In the genomic region with DNA sequence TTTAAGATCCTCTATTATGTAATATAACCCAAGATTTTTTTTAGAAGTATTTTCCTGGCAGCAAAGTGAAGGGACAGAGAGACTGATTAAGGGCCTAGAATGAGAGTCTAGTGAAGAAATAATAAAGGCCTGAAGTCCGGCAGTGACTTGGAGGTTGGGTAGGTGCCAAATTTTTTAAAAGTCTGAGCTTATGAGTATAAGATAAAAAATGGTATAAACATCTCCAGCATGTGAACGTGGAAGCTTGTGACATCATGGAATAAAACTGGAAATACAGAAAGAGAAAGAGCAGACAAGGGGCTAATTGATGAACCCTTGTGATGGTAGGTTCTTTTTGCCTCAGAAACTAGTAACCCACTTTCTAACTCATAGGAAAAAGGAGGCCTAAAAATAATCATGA, we compare ENCODE assay signal across 21 cellular contexts.
A peak's percentile ranks its signal among the peaks of the same experiment; 100 is the strongest.
DNase-seq lines count a peak whose midpoint lies in the region; ATAC-seq, FAIRE-seq and TF ChIP-seq lines count a peak whose summit lies in the region.
"Had no signal": no experiment of that assay in that cellular context is flagged by ENCODE, and none has a peak within 500 bp of the region (broad histone marks: within the 10 kb centered on the region; RNA-seq: fewer than 3 reads in every experiment).

No MANE protein-coding gene starts in this region.

- H3K79me2 ChIP-seq in GM23248 (ENCODE audit: insufficient read depth): no peaks in the 10 kb centered on the region
- no peaks in the 10 kb centered on the region for H3K79me2 ChIP-seq in astrocyte (ENCODE audit: insufficient read depth, low read length)

- peaks cover 5% of the 10 kb centered on the region for H3K9me3 Mint-ChIP-seq in astrocyte (ENCODE audit: unreplicated experiment)

- H3K9ac ChIP-seq in GM23248 (no peak overlapping the region), astrocyte (ENCODE audit: low read length) (no peak overlapping the region), mesenchymal stem cell (ENCODE audit: low read length) (no peak overlapping the region)
- H3K9ac ChIP-seq: KMS-11 had no signal

- H3K18ac ChIP-seq in mesenchymal stem cell (ENCODE audit: low read depth in 1 of 2, low read length in 2 of 2): no peak overlapping the region

- peaks cover 3% of the 10 kb centered on the region for H3K36me3 Mint-ChIP-seq in astrocyte (ENCODE audit: low read depth, unreplicated experiment)
- H3K36me3 Mint-ChIP-seq: CD4-positive, alpha-beta memory T cell had no signal

- no peak overlapping the region for H3K4me3 Mint-ChIP-seq in astrocyte (ENCODE audit: unreplicated experiment)
- H3K4me3 Mint-ChIP-seq: CD4-positive, alpha-beta memory T cell; HFFc6 had no signal

- H2BK15ac ChIP-seq in mesenchymal stem cell (ENCODE audit: low read depth, poor library complexity, severe bottlenecking): no peak overlapping the region

- no peaks in the 10 kb centered on the region for H3K79me1 ChIP-seq in mesenchymal stem cell (replicated peaks; ENCODE audit: low read length, poor library complexity, severe bottlenecking)

- no peak overlapping the region for H2BK12ac ChIP-seq in mesenchymal stem cell (ENCODE audit: low read length in 2 of 2)

- H3K23ac ChIP-seq in mesenchymal stem cell (ENCODE audit: low read length in 2 of 2): no peak overlapping the region

- H2AK5ac ChIP-seq in mesenchymal stem cell (ENCODE audit: low read length, severe bottlenecking): no peak overlapping the region

- in situ Hi-C loops in GM23248 (cut with MboI): no loop called here

- H3K4me3 ChIP-seq in GM23248: no peak overlapping the region
- no peak overlapping the region for H3K4me3 ChIP-seq in astrocyte (ENCODE audit: insufficient read depth, low read depth, low read length)
- H3K4me3 ChIP-seq in mesenchymal stem cell (ENCODE audit: insufficient read depth in 1 of 2, low read depth in 1 of 2, low read length in 2 of 2): no peak overlapping the region
- no peak overlapping the region for H3K4me3 ChIP-seq in MG63
- no peak overlapping the region for H3K4me3 ChIP-seq in ascending aorta

- no peaks in the 10 kb centered on the region for H3K27me3 Mint-ChIP-seq in astrocyte (ENCODE audit: low read depth, unreplicated experiment)

- intact Hi-C loops in left colon (cut with DNase I, micrococcal nuclease) (no loop called here), ascending aorta (cut with DNase I) (no loop called here)

- H3F3A ChIP-seq in GM23248 (ENCODE audit: insufficient read depth): 0 out of 2 replicates have a peak, but pooled peaks cover 4% of the 10 kb centered on the region

- H3K4me1 Mint-ChIP-seq in astrocyte (ENCODE audit: low read depth, unreplicated experiment): peaks cover 3% of the 10 kb centered on the region
- H3K4me1 Mint-ChIP-seq: CD4-positive, alpha-beta memory T cell had no signal

- H3K27ac ChIP-seq in GM23248 (no peak overlapping the region), astrocyte (ENCODE audit: low read depth, low read length) (no peak overlapping the region), mesenchymal stem cell (ENCODE audit: low read length, poor library complexity, severe bottlenecking) (no peak overlapping the region), ascending aorta (peak overlapping the region in 1 of 2 donors; percentile 22)
- H3K27ac ChIP-seq: KMS-11 had no signal

- H3K4ac ChIP-seq in mesenchymal stem cell (ENCODE audit: low read depth in 1 of 2, low read length in 2 of 2): no peak overlapping the region

- WGBS in GM23248 (ENCODE audit: low coverage in 1 of 2, low lambda C conversion rate in 2 of 2, missing lambda C conversion rate in 2 of 2), 2 experiments: 43 to 45% methylated on average over 2 of the region's 2 CpGs
- 69% methylated on average over 2 of the region's 2 CpGs for WGBS in mesenchymal stem cell

- H4K20me1 ChIP-seq in GM23248 (ENCODE audit: insufficient read depth) (no peaks in the 10 kb centered on the region), astrocyte (ENCODE audit: insufficient read depth, low read length) (no peaks in the 10 kb centered on the region)

- H3K27ac Mint-ChIP-seq in astrocyte (ENCODE audit: unreplicated experiment): no peak overlapping the region
- H3K27ac Mint-ChIP-seq: CD4-positive, alpha-beta memory T cell; HFFc6 had no signal

- H3K4me1 ChIP-seq in GM23248 (ENCODE audit: insufficient read depth) (0 out of 2 replicates have a peak, but pooled peaks cover 8% of the 10 kb centered on the region), astrocyte (ENCODE audit: insufficient read depth, low read length) (no peaks in the 10 kb centered on the region), mesenchymal stem cell (ENCODE audit: control insufficient read depth, insufficient read depth, low read depth, low read length) (no peaks in the 10 kb centered on the region), ascending aorta (no peaks in the 10 kb centered on the region)

- DNase-seq in GM23248: peak; percentile 30
- peak; percentile 4 for DNase-seq in astrocyte (ENCODE audit: low read depth)
- peak; percentile 48 for DNase-seq in fibroblast of peridontal ligament (ENCODE audit: extremely low read depth)
- peak; percentile 66 for DNase-seq in mesenchymal stem cell
- no peak for DNase-seq in MG63
- DNase-seq in left colon: no peak
- DNase-seq in ascending aorta (ENCODE audit: low spot score in 2 of 2): no peak
- DNase-seq in stimulated activated CD8-positive, alpha-beta memory T cell treated with anti-CD3 and anti-CD28 coated beads, Interleukin-4, amount 100 ng/mL, for 48 hours: no peak
- DNase-seq: BE2C; CD4-positive, alpha-beta memory T cell; DMS79 treated with DMSO at 0.1 percent for 48 hours; GF-D8; HFFc6; MM.1S; NCI-H1105; NCI-H187; NCI-H510A; SHP77 had no signal

- H3K36me3 ChIP-seq in GM23248 (ENCODE audit: low read depth) (no peaks in the 10 kb centered on the region), astrocyte (ENCODE audit: insufficient read depth, low read length) (no peaks in the 10 kb centered on the region), mesenchymal stem cell (ENCODE audit: control insufficient read depth in 1 of 2, insufficient read depth in 2 of 2, low read depth in 1 of 2, low read length in 2 of 2) (no peaks in the 10 kb centered on the region), MG63 (no peaks in the 10 kb centered on the region), ascending aorta (no peaks in the 10 kb centered on the region)
- H3K36me3 ChIP-seq: BE2C had no signal

- H2BK5ac ChIP-seq in mesenchymal stem cell (ENCODE audit: low read depth, low read length, poor library complexity, severe bottlenecking): no peak overlapping the region

- H3K4me2 ChIP-seq in GM23248 (ENCODE audit: unreplicated experiment) (no peak overlapping the region), astrocyte (ENCODE audit: low read length) (no peak overlapping the region), mesenchymal stem cell (ENCODE audit: low read length, poor library complexity, severe bottlenecking) (no peak overlapping the region)
- H3K4me2 ChIP-seq: KMS-11 had no signal

- no peak overlapping the region for H4K91ac ChIP-seq in mesenchymal stem cell (ENCODE audit: low read length)

- H3K9me2 ChIP-seq in GM23248 (ENCODE audit: insufficient read depth): no peaks in the 10 kb centered on the region

- H3K27me3 ChIP-seq in GM23248 (replicated peaks; ENCODE audit: insufficient read depth) (no peaks in the 10 kb centered on the region), astrocyte (ENCODE audit: insufficient read depth, low read length) (no peaks in the 10 kb centered on the region), mesenchymal stem cell (ENCODE audit: control insufficient read depth in 1 of 2, insufficient read depth in 1 of 2, low read length in 2 of 2) (peaks cover 0 to 7% of the 10 kb centered on the region in 2 experiments), MG63 (no peaks in the 10 kb centered on the region), ascending aorta (no peaks in the 10 kb centered on the region)
- H3K27me3 ChIP-seq: BE2C had no signal

- TF ChIP-seq CTCF in astrocyte (IDR thresholded peaks at IDR 0.05; ENCODE audit: insufficient read depth, low read depth, low read length) (no peak), ascending aorta (IDR thresholded peaks at IDR 0.05) (no peak)

- no peak overlapping the region for H3K14ac ChIP-seq in mesenchymal stem cell (ENCODE audit: low read length in 2 of 2)

- FAIRE-seq in astrocyte (lab: Jason Lieb, UNC): no peak
- FAIRE-seq: H1, RCC 7860 had no signal

- no peak overlapping the region for H2BK120ac ChIP-seq in mesenchymal stem cell (ENCODE audit: low read depth, low read length)

- ATAC-seq in left colon: no peak

- H4K8ac ChIP-seq in mesenchymal stem cell (ENCODE audit: low read length): no peak overlapping the region

- no peak overlapping the region for H2AFZ ChIP-seq in GM23248
- no peak overlapping the region for H2AFZ ChIP-seq in astrocyte (ENCODE audit: low read depth, low read length)
- no peak overlapping the region for H2AFZ ChIP-seq in mesenchymal stem cell (ENCODE audit: low read depth, low read length)

- H3K9me3 ChIP-seq in GM23248 (ENCODE audit: low read depth) (no peaks in the 10 kb centered on the region), astrocyte (ENCODE audit: insufficient read depth, low read depth, low read length) (no peaks in the 10 kb centered on the region), mesenchymal stem cell (ENCODE audit: control insufficient read depth, low read length) (no peaks in the 10 kb centered on the region), MG63 (no peaks in the 10 kb centered on the region), ascending aorta (no peaks in the 10 kb centered on the region)
- H3K9me3 ChIP-seq: BE2C had no signal

Comparison
In these comparisons a context has a peak if more than half of its experiments do, and no peak if none do; other contexts are left out.
1. DNase-seq: peak in GM23248 (single experiment), astrocyte (single experiment), fibroblast of peridontal ligament (single experiment) and mesenchymal stem cell (single experiment); none in MG63 (single experiment), left colon (0 of 2), ascending aorta (0 of 2) and stimulated activated CD8-positive, alpha-beta memory T cell treated with anti-CD3 and anti-CD28 coated beads, Interleukin-4, amount 100 ng/mL, for 48 hours (single experiment).